Comparison of ENCODE assay signal across 11 cellular contexts in the genomic region with DNA sequence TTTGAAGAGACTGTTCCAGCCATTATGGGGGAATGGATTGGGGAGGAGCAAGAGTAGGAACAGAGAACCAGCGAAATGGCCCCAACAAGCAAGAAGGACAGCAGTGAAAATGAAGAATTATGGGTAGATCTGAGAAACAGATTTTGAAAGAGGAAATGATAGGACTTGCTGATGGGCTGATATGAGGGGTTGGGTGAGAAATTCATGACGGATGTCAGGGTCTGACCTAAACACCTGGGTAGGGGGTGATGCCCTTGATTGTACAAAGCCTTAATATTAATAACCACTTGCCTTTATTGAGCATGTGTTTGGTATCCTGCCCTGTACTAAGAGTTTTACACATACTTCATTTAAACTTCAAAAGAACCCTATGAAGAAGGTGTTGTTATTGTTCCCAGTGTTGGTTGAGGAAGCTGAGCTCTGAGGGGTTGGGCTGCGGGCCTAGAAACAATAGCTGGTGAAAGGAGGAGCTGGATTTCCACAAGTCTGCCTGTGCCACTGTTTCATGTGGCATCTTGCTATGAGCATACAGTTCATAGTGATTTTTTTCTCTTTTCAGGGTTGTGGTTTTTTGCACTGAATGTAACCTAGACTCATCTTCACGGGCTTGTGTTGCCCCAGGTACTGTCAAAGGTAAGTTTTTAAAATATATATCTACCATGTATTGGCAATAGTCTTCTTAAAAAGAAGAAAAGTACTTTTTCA.
DNase-seq lines count a peak whose midpoint lies in the region; ATAC-seq and TF ChIP-seq lines count a peak whose summit lies in the region.
"Had no signal": no experiment of that assay in that cellular context is flagged by ENCODE, and none has a peak within 500 bp of the region (broad histone marks: within the 10 kb centered on the region; RNA-seq: fewer than 3 reads in every experiment).

No MANE protein-coding gene starts in this region.

- TF ChIP-seq CTCF in natural killer cell (IDR thresholded peaks at IDR 0.05), result no peak
- TF ChIP-seq CTCF in MCF 10A (IDR thresholded peaks at IDR 0.05; ENCODE audit: unreplicated experiment), result no peak

- POLR2A ChIA-PET in activated CD4-positive, alpha-beta T cell treated with anti-CD3 and anti-CD28 coated beads for 36 hours (lab: Charles Lee), result no interaction called here
- POLR2A ChIA-PET in MCF 10A (lab: Yijun Ruan, JAX), result no interaction called here

- intact Hi-C loops in activated CD4-positive, alpha-beta T cell treated with anti-CD3 and anti-CD28 coated beads for 36 hours (cut with DNase I, micrococcal nuclease), result no loop called here
- intact Hi-C loops in natural killer cell (cut with micrococcal nuclease), result loop anchor here (10.0 kb wide), 1 partner anchor 212 kb away; a partner anchor contains a TSS
- intact Hi-C loops in MCF 10A (cut with micrococcal nuclease), result no loop called here

- peak; percentile 82 for ATAC-seq in activated CD4-positive, alpha-beta T cell treated with anti-CD3 and anti-CD28 coated beads for 36 hours
- ATAC-seq in natural killer cell, result peak; percentile 59 to 66 (median 60)

- DNase-seq in Jurkat, Clone E6-1 (ENCODE audit: low read depth, low spot score), result peak; percentile 91
- peak; percentile 56 for DNase-seq in activated CD4-positive, alpha-beta T cell treated with anti-CD3 and anti-CD28 coated beads for 36 hours
- DNase-seq in activated naive CD4-positive, alpha-beta T cell treated with Interleukin-2 at 50 U/mL for 16 hours, result peak; percentile 31
- DNase-seq in natural killer cell (no peak), DMS53 treated with DMSO at 0.1 percent for 48 hours (lab: John Stamatoyannopoulos, UW; ENCODE audit: unreplicated experiment) (no peak), SKM-1 (lab: John Stamatoyannopoulos, UW; ENCODE audit: unreplicated experiment) (no peak), MCF 10A (ENCODE audit: unreplicated experiment) (no peak), SIG-M5 (lab: John Stamatoyannopoulos, UW) (no peak)
- DNase-seq: head of caudate nucleus, Right ventricle myocardium superior had no signal

- H3K36me3 Mint-ChIP-seq in activated CD4-positive, alpha-beta T cell treated with anti-CD3 and anti-CD28 coated beads for 36 hours (ENCODE audit: low read depth), result peaks cover 6% of the 10 kb centered on the region
- no peaks in the 10 kb centered on the region for H3K36me3 Mint-ChIP-seq in natural killer cell
- H3K36me3 Mint-ChIP-seq in MCF 10A (ENCODE audit: insufficient read depth, unreplicated experiment), result peaks cover 4% of the 10 kb centered on the region

- CTCF ChIA-PET in activated CD4-positive, alpha-beta T cell treated with anti-CD3 and anti-CD28 coated beads for 36 hours (lab: Charles Lee), result interaction anchor here (0.6 to 0.9 kb wide), 3 partner anchors 9 to 320 kb away, joined by 3 to 4 read pairs (median 3); no protein-coding TSS in a partner anchor
- CTCF ChIA-PET in MCF 10A (lab: Yijun Ruan, JAX), result no interaction called here

- peaks cover 79% of the 10 kb centered on the region for H3K4me1 Mint-ChIP-seq in activated CD4-positive, alpha-beta T cell treated with anti-CD3 and anti-CD28 coated beads for 36 hours
- H3K4me1 Mint-ChIP-seq in natural killer cell (peaks cover 56 to 69% of the 10 kb centered on the region in 2 donors), MCF 10A (ENCODE audit: insufficient read depth, unreplicated experiment) (peaks cover 5% of the 10 kb centered on the region)

- H3K4me3 Mint-ChIP-seq in activated CD4-positive, alpha-beta T cell treated with anti-CD3 and anti-CD28 coated beads for 36 hours, result peak overlapping the region; percentile 16
- H3K4me3 Mint-ChIP-seq in natural killer cell (peak overlapping the region; percentile 38), MCF 10A (ENCODE audit: unreplicated experiment) (no peak overlapping the region)

- no TSS peak for BruUV-seq in MCF 10A (replicated peaks; lab: Mats Ljungman, UMichigan)

- no peaks in the 10 kb centered on the region for H3K9me3 Mint-ChIP-seq in activated CD4-positive, alpha-beta T cell treated with anti-CD3 and anti-CD28 coated beads for 36 hours (ENCODE audit: low read depth)
- H3K9me3 Mint-ChIP-seq in natural killer cell, result no peaks in the 10 kb centered on the region
- H3K9me3 Mint-ChIP-seq in MCF 10A (ENCODE audit: unreplicated experiment), result no peaks in the 10 kb centered on the region

- no peaks in the 10 kb centered on the region for H3K27me3 Mint-ChIP-seq in activated CD4-positive, alpha-beta T cell treated with anti-CD3 and anti-CD28 coated beads for 36 hours
- no peaks in the 10 kb centered on the region for H3K27me3 Mint-ChIP-seq in natural killer cell (ENCODE audit: low read depth in 2 of 2)
- no peaks in the 10 kb centered on the region for H3K27me3 Mint-ChIP-seq in MCF 10A (ENCODE audit: insufficient read depth, unreplicated experiment)

- peak overlapping the region; percentile 25; the same call in 1 of the 2 replicates for H3K4me3 ChIP-seq in Jurkat, Clone E6-1 (ENCODE audit: low read length)
- H3K4me3 ChIP-seq: esophagus muscularis mucosa had no signal

- peak overlapping the region; percentile 87 for H3K27ac Mint-ChIP-seq in activated CD4-positive, alpha-beta T cell treated with anti-CD3 and anti-CD28 coated beads for 36 hours
- peak overlapping the region; percentile 53 to 80 for H3K27ac Mint-ChIP-seq in natural killer cell
- no peak overlapping the region for H3K27ac Mint-ChIP-seq in MCF 10A (ENCODE audit: low read depth, unreplicated experiment)

Comparison
In these comparisons a context has a peak if more than half of its experiments do, and no peak if none do; other contexts are left out.
1. DNase-seq: peak in Jurkat, Clone E6-1 (single experiment), activated CD4-positive, alpha-beta T cell treated with anti-CD3 and anti-CD28 coated beads for 36 hours (single experiment) and activated naive CD4-positive, alpha-beta T cell treated with Interleukin-2 at 50 U/mL for 16 hours (single experiment); none in natural killer cell (single experiment), DMS53 treated with DMSO at 0.1 percent for 48 hours (single experiment), SKM-1 (single experiment), MCF 10A (single experiment) and SIG-M5 (single experiment).